In the genomic region with DNA sequence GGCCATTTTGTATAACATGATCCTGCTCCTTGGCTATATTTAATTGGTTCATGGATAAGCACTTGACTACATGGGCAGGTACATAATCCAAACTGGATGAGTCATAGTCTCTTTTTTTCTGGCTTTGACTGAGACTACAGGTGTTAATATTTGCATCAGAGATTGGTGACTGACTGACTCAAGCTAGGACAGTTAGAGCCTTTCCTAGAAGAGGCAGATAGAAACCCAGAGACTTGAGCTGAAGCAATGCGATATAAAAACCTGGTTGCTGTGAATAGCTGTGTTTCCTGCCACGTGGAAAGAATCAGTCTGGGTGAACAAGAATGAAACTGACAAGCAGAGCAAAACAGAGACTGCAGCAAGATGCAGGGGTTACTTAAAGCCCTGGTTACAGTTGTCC, we compare ENCODE assay signal across 9 cellular contexts.
DNase-seq lines count a peak whose midpoint lies in the region; ATAC-seq and TF ChIP-seq lines count a peak whose summit lies in the region.
"Had no signal": no experiment of that assay in that cellular context is flagged by ENCODE, and none has a peak within 500 bp of the region (broad histone marks: within the 10 kb centered on the region; RNA-seq: fewer than 3 reads in every experiment).

No MANE protein-coding gene starts in this region.

- peaks cover 12% of the 10 kb centered on the region for H3K9me3 Mint-ChIP-seq in activated naive CD8-positive, alpha-beta T cell treated with anti-CD3 and anti-CD28 coated beads, Interleukin-2, amount 10 ng/mL, durations not matched to agents 7 days and 5 days

- peaks cover 16% of the 10 kb centered on the region for H3K4me1 Mint-ChIP-seq in activated naive CD8-positive, alpha-beta T cell treated with anti-CD3 and anti-CD28 coated beads, Interleukin-2, amount 10 ng/mL, durations not matched to agents 7 days and 5 days
- H3K4me1 Mint-ChIP-seq: nephron had no signal

- ATAC-seq in GM18499 (IDR thresholded peaks at IDR 0.05; ENCODE audit: insufficient read depth, unreplicated experiment) (peak; percentile 87), GM19455 (IDR thresholded peaks at IDR 0.05; ENCODE audit: unreplicated experiment) (peak; percentile 84), HG03159 (IDR thresholded peaks at IDR 0.05; ENCODE audit: unreplicated experiment) (peak; percentile 91), left ventricle myocardium superior (no peak)
- peak; percentile 90 for ATAC-seq in activated naive CD8-positive, alpha-beta T cell treated with anti-CD3 and anti-CD28 coated beads, Interleukin-2, amount 10 ng/mL, durations not matched to agents 7 days and 5 days (ENCODE audit: low read depth)

- POLR2A ChIA-PET in activated naive CD8-positive, alpha-beta T cell treated with anti-CD3 and anti-CD28 coated beads, Interleukin-2, amount 10 ng/mL, durations not matched to agents 7 days and 5 days (lab: Charles Lee): no interaction called here
- POLR2A ChIA-PET in HEK293T (lab: Yijun Ruan, JAX): no interaction called here

- H3K36me3 Mint-ChIP-seq in activated naive CD8-positive, alpha-beta T cell treated with anti-CD3 and anti-CD28 coated beads, Interleukin-2, amount 10 ng/mL, durations not matched to agents 7 days and 5 days: peaks cover 8% of the 10 kb centered on the region

- no peak for DNase-seq in activated naive CD8-positive, alpha-beta T cell treated with anti-CD3 and anti-CD28 coated beads, Interleukin-2, amount 10 ng/mL, durations not matched to agents 7 days and 5 days
- DNase-seq in HEK293T (ENCODE audit: extremely low spot score): no peak
- DNase-seq in left ventricle myocardium superior: no peak
- DNase-seq in NCI-H1436 treated with DMSO at 0.1 percent for 48 hours (lab: John Stamatoyannopoulos, UW): no peak
- DNase-seq in GDM1 (lab: John Stamatoyannopoulos, UW): no peak

- CTCF ChIA-PET in HEK293T (lab: Yijun Ruan, JAX): no interaction called here

- peak overlapping the region; percentile 44 for H3K27ac Mint-ChIP-seq in activated naive CD8-positive, alpha-beta T cell treated with anti-CD3 and anti-CD28 coated beads, Interleukin-2, amount 10 ng/mL, durations not matched to agents 7 days and 5 days
- H3K27ac Mint-ChIP-seq: nephron had no signal

- no peak overlapping the region for H3K4me3 Mint-ChIP-seq in activated naive CD8-positive, alpha-beta T cell treated with anti-CD3 and anti-CD28 coated beads, Interleukin-2, amount 10 ng/mL, durations not matched to agents 7 days and 5 days
- H3K4me3 Mint-ChIP-seq: nephron had no signal

- H3K27me3 Mint-ChIP-seq in activated naive CD8-positive, alpha-beta T cell treated with anti-CD3 and anti-CD28 coated beads, Interleukin-2, amount 10 ng/mL, durations not matched to agents 7 days and 5 days: peaks cover 5% of the 10 kb centered on the region

- intact Hi-C loops in left ventricle myocardium superior (cut with micrococcal nuclease): loop anchor here (10.0 kb wide), 1 partner anchor 772 kb away; no protein-coding TSS in a partner anchor

TF ChIP-seq in HEK293T, 16 proteins besides CTCF, POLR2A, EP300 and RAD21:
- TF ChIP-seq, protein P1, sequence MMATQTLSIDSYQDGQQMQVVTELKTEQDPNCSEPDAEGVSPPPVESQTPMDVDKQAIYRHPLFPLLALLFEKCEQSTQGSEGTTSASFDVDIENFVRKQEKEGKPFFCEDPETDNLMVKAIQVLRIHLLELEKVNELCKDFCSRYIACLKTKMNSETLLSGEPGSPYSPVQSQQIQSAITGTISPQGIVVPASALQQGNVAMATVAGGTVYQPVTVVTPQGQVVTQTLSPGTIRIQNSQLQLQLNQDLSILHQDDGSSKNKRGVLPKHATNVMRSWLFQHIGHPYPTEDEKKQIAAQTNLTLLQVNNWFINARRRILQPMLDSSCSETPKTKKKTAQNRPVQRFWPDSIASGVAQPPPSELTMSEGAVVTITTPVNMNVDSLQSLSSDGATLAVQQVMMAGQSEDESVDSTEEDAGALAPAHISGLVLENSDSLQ (IDR thresholded peaks at IDR 0.05): no peak
- TF ChIP-seq NFRKB (IDR thresholded peaks at IDR 0.05) (no peak), ZNF384 (IDR thresholded peaks at IDR 0.05) (no peak), SUZ12 (IDR thresholded peaks at IDR 0.05) (no peak), FOXK2 (IDR thresholded peaks at IDR 0.05) (no peak), ELF4 (IDR thresholded peaks at IDR 0.05) (no peak), LEF1 (IDR thresholded peaks at IDR 0.05; ENCODE audit: borderline replicate concordance) (no peak), CTBP1 (IDR thresholded peaks at IDR 0.05; ENCODE audit: borderline replicate concordance) (no peak), TARDBP (IDR thresholded peaks at IDR 0.05) (no peak), ARNT (IDR thresholded peaks at IDR 0.05) (no peak), FOXM1 (IDR thresholded peaks at IDR 0.05; ENCODE audit: borderline replicate concordance) (no peak)
